In the genomic region with DNA sequence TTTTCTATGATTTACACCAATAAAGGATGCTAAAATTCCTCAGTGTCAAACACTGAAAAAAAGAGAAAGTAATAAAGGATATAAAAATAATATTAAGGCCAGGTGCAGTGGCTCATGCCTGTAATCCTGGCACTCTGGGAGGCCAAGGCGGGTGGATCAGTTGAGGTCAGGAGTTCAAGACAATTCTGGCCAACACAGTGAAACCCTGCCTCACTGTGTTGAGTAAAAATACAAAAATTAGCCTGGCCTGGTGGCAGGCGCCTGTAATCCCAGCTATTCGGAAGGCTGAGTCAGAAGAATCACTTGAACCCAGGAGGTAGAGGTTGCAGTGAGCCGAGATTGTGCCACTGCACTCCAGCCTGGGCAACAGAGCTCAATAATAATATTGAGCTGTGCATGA, we compare ENCODE assay signal across 5 cellular contexts.
DNase-seq lines count a peak whose midpoint lies in the region; ATAC-seq and TF ChIP-seq lines count a peak whose summit lies in the region.
"Not testable (repeated sequence)": the region's sequence is repeated elsewhere in the genome, so short reads cannot be mapped to it uniquely, and the experiment has no call there.

No MANE protein-coding gene starts in this region.

- not testable (repeated sequence) for TF ChIP-seq CTCF in fibroblast of mammary gland (conservative IDR thresholded peaks at IDR 0.05; ENCODE audit: control insufficient read depth, insufficient read depth, low read depth, low read length)

- not testable (repeated sequence) for H3K9ac ChIP-seq in neuronal stem cell (ENCODE audit: low read depth, low read length, poor library complexity); subcutaneous abdominal adipose tissue (ENCODE audit: low read length in 5 of 5)

- H3K4me1 ChIP-seq in neuronal stem cell (ENCODE audit: control insufficient read depth in 2 of 2, insufficient read depth in 1 of 2, low read depth in 1 of 2, low read length in 2 of 2) = not testable (repeated sequence)
- H3K4me1 ChIP-seq in subcutaneous abdominal adipose tissue (ENCODE audit: control insufficient read depth in 5 of 5, insufficient read depth in 5 of 5, low read length in 5 of 5) = peaks cover 0 to 26% (median 12%) of the 10 kb centered on the region in 5 donors

- not testable (repeated sequence) for H3K27ac ChIP-seq in neuronal stem cell (replicated peaks; ENCODE audit: low read length)
- peak overlapping the region; percentile 19 for H3K27ac ChIP-seq in subcutaneous abdominal adipose tissue (ENCODE audit: low read depth, low read length)

- not testable (repeated sequence) for H2BK12ac ChIP-seq in neuronal stem cell (ENCODE audit: low read length)

- H2BK5ac ChIP-seq in neuronal stem cell (ENCODE audit: low read length) = not testable (repeated sequence)

- not testable (repeated sequence) for H3K36me3 ChIP-seq in neuronal stem cell (replicated peaks in 1 of 2; ENCODE audit: control insufficient read depth in 2 of 2, insufficient read depth in 2 of 2, low read length in 2 of 2); subcutaneous abdominal adipose tissue (ENCODE audit: control insufficient read depth in 5 of 5, insufficient read depth in 5 of 5, low read length in 5 of 5)

- H4K8ac ChIP-seq in neuronal stem cell (ENCODE audit: low read depth, low read length) = peak overlapping the region; percentile 25

- H3K27me3 ChIP-seq in neuronal stem cell (ENCODE audit: control insufficient read depth in 3 of 3, insufficient read depth in 3 of 3, low read depth in 1 of 3, low read length in 3 of 3); subcutaneous abdominal adipose tissue (ENCODE audit: control insufficient read depth in 5 of 5, insufficient read depth in 4 of 5, low read length in 5 of 5): not testable (repeated sequence)

- H3K18ac ChIP-seq in neuronal stem cell (ENCODE audit: low read length) = not testable (repeated sequence)

- not testable (repeated sequence) for H3K14ac ChIP-seq in neuronal stem cell (ENCODE audit: low read length)

- not testable (repeated sequence) for H4K91ac ChIP-seq in neuronal stem cell (ENCODE audit: low read depth, low read length, poor library complexity)

- not testable (repeated sequence) for H3K4me3 ChIP-seq in fibroblast of mammary gland (ENCODE audit: control insufficient read depth, low read depth, low read length); neuronal stem cell (ENCODE audit: low read length in 2 of 2); subcutaneous abdominal adipose tissue (ENCODE audit: low read depth in 1 of 5, low read length in 5 of 5)

- H3K9me3 ChIP-seq in neuronal stem cell (replicated peaks in 1 of 2; ENCODE audit: control insufficient read depth in 2 of 2, insufficient read depth in 1 of 2, low read depth in 1 of 2, low read length in 2 of 2); subcutaneous abdominal adipose tissue (ENCODE audit: control insufficient read depth in 5 of 5, low read length in 5 of 5): not testable (repeated sequence)

- H3K4me2 ChIP-seq in neuronal stem cell (ENCODE audit: insufficient read depth, low read length, poor library complexity, severe bottlenecking) = not testable (repeated sequence)

- H2AK5ac ChIP-seq in neuronal stem cell (ENCODE audit: low read depth, low read length) = not testable (repeated sequence)

- not testable (repeated sequence) for H2AFZ ChIP-seq in neuronal stem cell (ENCODE audit: low read length)

- not testable (repeated sequence) for H3K23ac ChIP-seq in neuronal stem cell (ENCODE audit: low read depth, low read length, poor library complexity)

- peak; percentile 70 for ATAC-seq in sciatic nerve

- not testable (repeated sequence) for H2BK15ac ChIP-seq in neuronal stem cell (ENCODE audit: low read length)

- H2BK120ac ChIP-seq in neuronal stem cell (ENCODE audit: low read depth, low read length) = not testable (repeated sequence)

- H3K79me1 ChIP-seq in neuronal stem cell (ENCODE audit: low read depth, low read length) = not testable (repeated sequence)

- intact Hi-C loops in sciatic nerve (cut with DNase I) = loop anchor here (5.0 kb wide), 1 partner anchor 716 kb away; no protein-coding TSS in a partner anchor

- WGBS in neuronal stem cell (ENCODE audit: extremely low coverage in 2 of 2, insufficient read length in 2 of 2, insufficient replicate concordance in 1 of 2), 2 donors = no CpG with 5 or more reads among the region's 4 CpGs

- not testable (repeated sequence) for H3K4ac ChIP-seq in neuronal stem cell (ENCODE audit: low read length)

- DNase-seq in LHCN-M2 (ENCODE audit: low read depth) (peak; percentile 28), fibroblast of mammary gland (ENCODE audit: low read depth) (peak; percentile 18)
- not testable (repeated sequence) for DNase-seq in neuronal stem cell (ENCODE audit: low spot score); sciatic nerve (ENCODE audit: low spot score)
